ENCODE assay signal across 8 cellular contexts in the genomic region with DNA sequence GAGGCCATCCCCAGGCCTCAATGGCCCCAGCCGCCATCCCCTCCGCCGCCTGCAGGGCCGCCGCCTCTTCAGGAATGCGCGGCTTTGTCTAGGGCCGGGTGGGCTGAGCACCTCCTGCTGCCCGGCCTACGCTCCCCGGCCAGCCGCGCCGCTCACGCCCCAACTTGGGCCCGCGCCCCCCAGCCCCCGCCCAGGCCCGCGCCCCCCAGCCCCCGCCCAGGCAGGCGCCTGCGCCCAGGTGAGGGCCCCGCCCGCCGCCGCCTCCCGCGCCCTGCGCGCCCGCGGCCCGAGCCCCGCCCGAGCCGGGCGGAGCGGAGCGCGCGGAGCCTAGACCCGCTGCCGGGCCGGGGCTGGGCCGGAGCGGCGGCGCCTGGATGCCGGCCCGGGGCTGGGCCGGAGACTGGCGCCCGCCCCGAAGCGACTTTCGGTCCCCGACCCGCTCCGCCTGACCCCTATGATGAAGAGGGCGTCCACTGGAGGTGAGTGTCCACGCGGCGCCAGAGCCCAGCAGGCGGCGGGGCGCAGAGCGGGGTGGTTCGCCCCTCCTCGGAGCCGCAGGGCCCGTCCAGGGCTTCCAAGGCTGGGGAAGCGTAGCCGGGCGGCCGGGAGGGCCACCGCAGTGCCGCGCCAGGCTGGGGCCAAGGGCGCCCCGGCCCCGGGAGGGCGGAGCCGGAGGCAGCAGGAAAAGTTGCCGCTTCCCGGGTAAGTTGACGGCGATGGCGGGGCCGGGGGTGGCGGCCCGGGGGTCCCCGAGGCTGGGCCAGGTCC. TPM values are rescaled to one million over a fixed set of nuclear protein-coding genes. Genes with fewer than 3 reads are reported as not detected.
DNase-seq lines count a peak whose midpoint lies in the region; ATAC-seq and TF ChIP-seq lines count a peak whose summit lies in the region.

No MANE protein-coding gene starts in this region.

- ATAC-seq in mucosa of descending colon, result peak; percentile 44
- ATAC-seq in HG02610 (IDR thresholded peaks at IDR 0.05; ENCODE audit: unreplicated experiment), result no peak
- ATAC-seq in GM21825 (IDR thresholded peaks at IDR 0.05; ENCODE audit: unreplicated experiment), result no peak

- peaks cover 5% of the 10 kb centered on the region for H3K4me1 ChIP-seq in mucosa of descending colon (ENCODE audit: low read depth)

- no peak for TF ChIP-seq CTCF in mucosa of descending colon (IDR thresholded peaks at IDR 0.05)

- H3K36me3 ChIP-seq in mucosa of descending colon (ENCODE audit: low read depth), result no peaks in the 10 kb centered on the region

- DNase-seq in NCI-H2171 (lab: John Stamatoyannopoulos, UW) (peak; percentile 30), ecto neural progenitor cell (ENCODE audit: low spot score) (peak; percentile 80), mucosa of descending colon (no peak), hippocampal formation (lab: John Stamatoyannopoulos, UW) (no peak), NCI-H2029 treated with DMSO at 0.1 percent for 48 hours (lab: John Stamatoyannopoulos, UW) (no peak)

- intact Hi-C loops in mucosa of descending colon (cut with DNase I, micrococcal nuclease), result no loop called here

- H3K9me3 ChIP-seq in mucosa of descending colon, result no peaks in the 10 kb centered on the region

- H3K4me3 ChIP-seq in GM08714 (ENCODE audit: low read length) (peak overlapping the region; percentile 10; the same call in 1 of the 2 replicates), mucosa of descending colon (no peak overlapping the region)

RNA-seq across cellular contexts. Expression of a gene that starts 34.3 kb away (rescaled TPM):
- total RNA-seq in mucosa of descending colon, result 1 to 10 TPM; 4.9 to 7.5 (median 5.3) TPM

Comparison
In these comparisons a context has a peak if more than half of its experiments do, and no peak if none do; other contexts are left out.
1. DNase-seq: peak in NCI-H2171 (single experiment) and ecto neural progenitor cell (single experiment); none in mucosa of descending colon (0 of 3), hippocampal formation (0 of 2) and NCI-H2029 treated with DMSO at 0.1 percent for 48 hours (single experiment).